ENCODE assay signal across 9 cellular contexts in genomic region chr3:194930439-194931204, GRCh38.
DNase-seq lines count a peak whose midpoint lies in the region; ATAC-seq, FAIRE-seq and TF ChIP-seq lines count a peak whose summit lies in the region.
"Had no signal": no experiment of that assay in that cellular context is flagged by ENCODE, and none has a peak within 500 bp of the region (broad histone marks: within the 10 kb centered on the region; RNA-seq: fewer than 3 reads in every experiment).

No MANE protein-coding gene starts in this region.

- no peak overlapping the region for H3K4me3 ChIP-seq in NB4 (ENCODE audit: low read depth, low read length)
- no peak overlapping the region for H3K4me3 ChIP-seq in choroid plexus epithelial cell (ENCODE audit: low read depth, low read length)
- no peak overlapping the region for H3K4me3 ChIP-seq in HepG2 (replicated peaks in 1 of 3; ENCODE audit: insufficient read depth in 1 of 3, low read depth in 2 of 3, low read length in 3 of 3)

- peaks cover 0 to 27% of the 10 kb centered on the region in 2 experiments; a peak in 3 of 5 replicates for H3K27me3 ChIP-seq in HepG2 (ENCODE audit: control insufficient read depth in 1 of 2, insufficient read depth in 2 of 2, low read length in 2 of 2)

- in situ Hi-C loops in HepG2 (cut with HindIII; ENCODE audit: extremely low pct_ligation_motif_present, low pct_unique_long_range_greater_than_20kb): no loop called here

- POLR2A ChIA-PET in HepG2 (lab: Yijun Ruan, JAX): no interaction called here

- no peak overlapping the region for H3K9ac ChIP-seq in HepG2 (ENCODE audit: insufficient read depth, low read depth, low read length)

- TF ChIP-seq RAD21 in HepG2 (CRISPR knock-in tag; IDR thresholded peaks at IDR 0.05): no peak

- no peaks in the 10 kb centered on the region; the same call in 1 of the 2 replicates for H3K9me3 ChIP-seq in HepG2 (ENCODE audit: low read length)

- CTCF ChIA-PET in HepG2 (lab: Yijun Ruan, JAX; ENCODE audit: low intra/inter-chr PET ratio, low total read pairs): no interaction called here

- no peak for TF ChIP-seq POLR2A in NB4 (IDR thresholded peaks at IDR 0.05; ENCODE audit: extremely low read depth, insufficient read length)
- TF ChIP-seq POLR2A in HepG2 (IDR thresholded peaks at IDR 0.05; ENCODE audit: insufficient read depth in 1 of 2, low read depth in 2 of 2, low read length in 2 of 2): no peak

- H3K79me2 ChIP-seq in HepG2 (ENCODE audit: insufficient read depth, low read length): no peaks in the 10 kb centered on the region

- WGBS in HepG2 (ENCODE audit: low lambda C conversion rate): 6% methylated on average over 8 of the region's 9 CpGs

- no peaks in the 10 kb centered on the region for H4K20me1 ChIP-seq in HepG2 (ENCODE audit: insufficient read depth, low read length)

- intact Hi-C loops in HepG2 (cut with micrococcal nuclease; ENCODE audit: unreplicated experiment): no loop called here

- no peak for TF ChIP-seq EP300 in HepG2 (IDR thresholded peaks at IDR 0.05; ENCODE audit: low read depth in 2 of 2, low read length in 2 of 2)
- TF ChIP-seq EP300 in HepG2 (CRISPR knock-in tag; IDR thresholded peaks at IDR 0.05; ENCODE audit: borderline replicate concordance): no peak

- no peak overlapping the region for H2AFZ ChIP-seq in HepG2 (ENCODE audit: low read length)

- H3K27ac ChIP-seq in HepG2 (ENCODE audit: extremely low read length, insufficient read depth, low read length): no peak overlapping the region

- H3K4me1 ChIP-seq in HepG2 (ENCODE audit: insufficient read depth, low read length): peaks cover 14% of the 10 kb centered on the region

- ATAC-seq in HepG2 (peak; percentile 49; the same call in 2 of the 3 replicates), HG02571 (IDR thresholded peaks at IDR 0.05; ENCODE audit: unreplicated experiment) (no peak), HG02981 (IDR thresholded peaks at IDR 0.05; ENCODE audit: unreplicated experiment) (no peak), HG03108 (IDR thresholded peaks at IDR 0.05; ENCODE audit: unreplicated experiment) (no peak)
- ATAC-seq: natural killer cell had no signal

- DNase-seq in NB4 (ENCODE audit: low read depth) (peak; percentile 85), choroid plexus epithelial cell (ENCODE audit: low read depth) (peak; percentile 77), HepG2 (ENCODE audit: low spot score) (peak; percentile 31), urothelium cell line (ENCODE audit: low spot score) (peak; percentile 56), D341Med (ENCODE audit: low spot score) (no peak)
- DNase-seq: natural killer cell had no signal

- TF ChIP-seq CTCF in NB4 (IDR thresholded peaks at IDR 0.05; ENCODE audit: low read depth, low read length) (no peak), choroid plexus epithelial cell (conservative IDR thresholded peaks at IDR 0.05; ENCODE audit: low read depth, low read length) (no peak), HepG2 (CRISPR knock-in tag; IDR thresholded peaks at IDR 0.05) (no peak)

- no peak overlapping the region for H3K4me2 ChIP-seq in HepG2 (ENCODE audit: low read depth, low read length)

- no peak for FAIRE-seq in HepG2 (lab: Jason Lieb, UNC)
- no peak for FAIRE-seq in urothelium cell line (lab: Jason Lieb, UNC)

- no peaks in the 10 kb centered on the region for H3K36me3 ChIP-seq in HepG2 (replicated peaks in 1 of 2; ENCODE audit: control insufficient read depth in 1 of 2, insufficient read depth in 2 of 2, low read length in 2 of 2)

- no TSS peak for BruUV-seq in HepG2 (replicated peaks; lab: Mats Ljungman, UMichigan)

TF ChIP-seq in HepG2, 621 proteins besides CTCF, POLR2A, EP300 and RAD21:
- TF ChIP-seq PLRG1 (conservative IDR thresholded peaks at IDR 0.05): no peak
- TF ChIP-seq ZNF784 (CRISPR knock-in tag; IDR thresholded peaks at IDR 0.05; ENCODE audit: borderline replicate concordance): no peak
- TF ChIP-seq ZNF7 (CRISPR knock-in tag; IDR thresholded peaks at IDR 0.05): no peak
- TF ChIP-seq ZKSCAN1 (IDR thresholded peaks at IDR 0.05; ENCODE audit: low read length): no peak
- no peak for TF ChIP-seq NKX3-1 (CRISPR knock-in tag; IDR thresholded peaks at IDR 0.05)
- no peak for TF ChIP-seq PLSCR1 (CRISPR knock-in tag; IDR thresholded peaks at IDR 0.05; ENCODE audit: borderline replicate concordance)
- TF ChIP-seq ELF1 (CRISPR knock-in tag; IDR thresholded peaks at IDR 0.05): no peak
- no peak for TF ChIP-seq CCAR2 (optimal IDR thresholded peaks at IDR 0.05; ENCODE audit: low read depth, low read length)
- no peak for TF ChIP-seq MATR3 (CRISPR knock-in tag; IDR thresholded peaks at IDR 0.05)
- TF ChIP-seq PHF20 (CRISPR knock-in tag; IDR thresholded peaks at IDR 0.05): no peak
- TF ChIP-seq GABPB1 (CRISPR knock-in tag; IDR thresholded peaks at IDR 0.05): no peak
- no peak for TF ChIP-seq ZNF260 (CRISPR knock-in tag; IDR thresholded peaks at IDR 0.05; ENCODE audit: borderline replicate concordance, low read depth)
- TF ChIP-seq BCL6 (CRISPR knock-in tag; IDR thresholded peaks at IDR 0.05): peak; percentile 94
- peak; percentile 71 for TF ChIP-seq RARA (CRISPR knock-in tag; IDR thresholded peaks at IDR 0.05)
- no peak for TF ChIP-seq UBTF (CRISPR knock-in tag; IDR thresholded peaks at IDR 0.05)
- no peak for TF ChIP-seq CEBPB (IDR thresholded peaks at IDR 0.05; ENCODE audit: borderline replicate concordance, low read depth, low read length)
